9 cellular contexts compared by ENCODE assay signal in genomic region chr1:201481004-201481380, GRCh38. TPM values are rescaled to one million over a fixed set of nuclear protein-coding genes. Genes with fewer than 3 reads are reported as not detected.
DNase-seq lines count a peak whose midpoint lies in the region; TF ChIP-seq lines count a peak whose summit lies in the region.
"Had no signal": no experiment of that assay in that cellular context is flagged by ENCODE, and none has a peak within 500 bp of the region (broad histone marks: within the 10 kb centered on the region; RNA-seq: fewer than 3 reads in every experiment).

No MANE protein-coding gene starts in this region.

- H3K36me3 Mint-ChIP-seq in dendritic cell treated with granulocyte-macrophage colony-stimulating factor and Interleukin-4, amounts not matched to agents 40 ng/mL and 50 ng/mL, for 4 days (ENCODE audit: low read depth): peaks cover 36% of the 10 kb centered on the region

- H3K27me3 Mint-ChIP-seq in dendritic cell treated with granulocyte-macrophage colony-stimulating factor and Interleukin-4, amounts not matched to agents 40 ng/mL and 50 ng/mL, for 4 days: peaks cover 16% of the 10 kb centered on the region

- TF ChIP-seq CTCF in A673 (conservative IDR thresholded peaks at IDR 0.05; ENCODE audit: low read depth, low read length) (no peak), GM10248 (IDR thresholded peaks at IDR 0.05; ENCODE audit: control extremely low read depth, extremely low read depth, low read depth, missing control alignments) (no peak)

- POLR2A ChIA-PET in A673 (lab: Charles Lee; ENCODE audit: low non-redundant PET) (interaction anchor here (0.6 kb wide), 1 partner anchor 147 kb away, joined by 6 read pairs; no protein-coding TSS in a partner anchor), GM10248 (lab: Yijun Ruan, JAX) (interaction anchor here (0.5 to 1.4 kb wide), 2 partner anchors 32 to 1864 kb away, joined by 6 to 16 read pairs; no protein-coding TSS in a partner anchor)

- H3K4me1 ChIP-seq in A673 (ENCODE audit: insufficient read depth, low read length, poor library complexity, severe bottlenecking) (peaks cover 54% of the 10 kb centered on the region), mucosa of stomach (ENCODE audit: control insufficient read depth, insufficient read depth, low read length) (peaks cover 21% of the 10 kb centered on the region)

- intact Hi-C loops in A673 (cut with micrococcal nuclease; ENCODE audit: unreplicated experiment): loop anchor here (2.0 to 5.0 kb wide), 2 partner anchors 30 to 226 kb away; no protein-coding TSS in a partner anchor
- intact Hi-C loops in dendritic cell treated with granulocyte-macrophage colony-stimulating factor and Interleukin-4, amounts not matched to agents 40 ng/mL and 50 ng/mL, for 4 days (cut with micrococcal nuclease): no loop called here

- CTCF ChIA-PET in A673 (lab: Charles Lee): interaction anchor here (0.6 to 4.2 kb wide), 10 partner anchors 22 to 314 kb away, joined by 3 to 79 read pairs (median 6); no protein-coding TSS in a partner anchor
- CTCF ChIA-PET in GM10248 (lab: Yijun Ruan, JAX): interaction anchor here (0.9 to 10.2 kb wide), 31 partner anchors 9 to 483 kb away, joined by 3 to 685 read pairs (median 7); partner anchors contain the start of genes CSRP1, IPO9 and PHLDA3

- no peaks in the 10 kb centered on the region for H3K9me3 Mint-ChIP-seq in dendritic cell treated with granulocyte-macrophage colony-stimulating factor and Interleukin-4, amounts not matched to agents 40 ng/mL and 50 ng/mL, for 4 days

- H3K27me3 ChIP-seq in A673 (replicated peaks; ENCODE audit: insufficient read depth, low read depth, low read length, poor library complexity) (no peaks in the 10 kb centered on the region), mucosa of stomach (ENCODE audit: control insufficient read depth, insufficient read depth, low read length) (peaks cover 11% of the 10 kb centered on the region)

- DNase-seq in A673 (ENCODE audit: low spot score): no peak
- DNase-seq in Jurkat, Clone E6-1 (ENCODE audit: low read depth, low spot score): no peak
- no peak for DNase-seq in epidermal melanocyte (ENCODE audit: insufficient read length, low spot score)
- no peak for DNase-seq in NCI-H1417 treated with DMSO at 0.1 percent for 48 hours (lab: John Stamatoyannopoulos, UW)
- no peak for DNase-seq in GM10248 (ENCODE audit: extremely low spot score)
- no peak for DNase-seq in NCI-H524 treated with DMSO at 0.1 percent for 48 hours (lab: John Stamatoyannopoulos, UW)

- H3K27ac Mint-ChIP-seq in dendritic cell treated with granulocyte-macrophage colony-stimulating factor and Interleukin-4, amounts not matched to agents 40 ng/mL and 50 ng/mL, for 4 days: peak overlapping the region; percentile 73

- peak overlapping the region; percentile 75 for H3K4me3 Mint-ChIP-seq in dendritic cell treated with granulocyte-macrophage colony-stimulating factor and Interleukin-4, amounts not matched to agents 40 ng/mL and 50 ng/mL, for 4 days

- peak overlapping the region; percentile 36 for H3K9ac ChIP-seq in mucosa of stomach (ENCODE audit: low read length)

- H3K9me3 ChIP-seq in A673 (ENCODE audit: low read depth, low read length, poor library complexity, severe bottlenecking): no peaks in the 10 kb centered on the region
- H3K9me3 ChIP-seq in mucosa of stomach (ENCODE audit: control insufficient read depth, low read length): no peaks in the 10 kb centered on the region
- H3K9me3 ChIP-seq: mucosa of descending colon had no signal

- peaks cover 33% of the 10 kb centered on the region for H3K36me3 ChIP-seq in A673 (ENCODE audit: insufficient read depth, low read length, poor library complexity, severe bottlenecking)
- peaks cover 13% of the 10 kb centered on the region for H3K36me3 ChIP-seq in mucosa of stomach (ENCODE audit: control insufficient read depth, insufficient read depth, low read length)

- peak overlapping the region; percentile 43 for H3K4me3 ChIP-seq in A673 (ENCODE audit: low read depth, low read length, poor library complexity, severe bottlenecking)
- H3K4me3 ChIP-seq in Jurkat, Clone E6-1 (ENCODE audit: low read length): peak overlapping the region; percentile 49
- no peak overlapping the region for H3K4me3 ChIP-seq in mucosa of stomach (ENCODE audit: low read length)
- H3K4me3 ChIP-seq: mucosa of descending colon had no signal

- peak overlapping the region; percentile 40 for H3K27ac ChIP-seq in A673 (ENCODE audit: low read depth, low read length, poor library complexity, severe bottlenecking)

- no TSS peak for BruUV-seq in A673 (replicated peaks; lab: Mats Ljungman, UMichigan)

- H3K4me1 Mint-ChIP-seq in dendritic cell treated with granulocyte-macrophage colony-stimulating factor and Interleukin-4, amounts not matched to agents 40 ng/mL and 50 ng/mL, for 4 days (ENCODE audit: low read depth): peaks cover 58% of the 10 kb centered on the region

RNA-seq across cellular contexts. Expression of gene PHLDA3, which starts 12.0 kb away (rescaled TPM):
- total RNA-seq in A673 (2021): 23.9 and 24.1 TPM in 2 replicates
- 12.4 TPM for polyA plus RNA-seq in Jurkat, Clone E6-1 (2012; ENCODE audit: insufficient read depth, insufficient read length)

RNA-seq across cellular contexts. Expression of gene CSRP1, which starts 25.9 kb away (rescaled TPM):
- 402 and 517 TPM in 2 replicates for total RNA-seq in A673 (2021)
- polyA plus RNA-seq in Jurkat, Clone E6-1 (2012; ENCODE audit: insufficient read depth, insufficient read length): 44.8 TPM

RNA-seq across cellular contexts. Expression of gene NAV1, which starts 57.9 kb away (rescaled TPM):
- total RNA-seq in A673 (2021): 48.2 and 51.2 TPM in 2 replicates
- polyA plus RNA-seq in Jurkat, Clone E6-1 (2012; ENCODE audit: insufficient read depth, insufficient read length): 2.8 TPM

RNA-seq across cellular contexts. Expression of gene TNNI1, which starts 59.5 kb away (rescaled TPM):
- not detected in 2 replicates for total RNA-seq in A673 (2021)
- polyA plus RNA-seq in Jurkat, Clone E6-1 (2012; ENCODE audit: insufficient read depth, insufficient read length): not detected
